11 cellular contexts compared by ENCODE assay signal in the genomic region with DNA sequence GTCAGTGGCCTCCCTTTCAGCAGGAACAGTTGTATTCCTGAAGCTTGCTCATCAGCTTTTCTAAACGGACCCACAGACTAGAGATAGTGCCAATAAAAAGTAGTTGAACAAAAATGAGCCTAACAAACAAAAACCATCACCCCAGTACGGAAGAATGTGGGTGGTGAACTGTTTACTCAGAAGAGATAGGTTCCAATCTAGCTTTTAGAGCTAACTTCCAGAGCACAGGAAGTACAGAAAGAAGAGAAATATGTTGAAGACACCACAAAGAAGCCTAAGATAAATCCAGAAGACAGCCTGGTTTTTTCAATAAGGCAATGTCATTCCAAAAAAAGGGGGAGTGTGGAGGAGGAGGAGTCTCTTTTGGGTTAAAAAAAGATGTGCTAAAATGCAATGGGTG. TPM values are rescaled to one million over a fixed set of nuclear protein-coding genes. Genes with fewer than 3 reads are reported as not detected.
DNase-seq lines count a peak whose midpoint lies in the region; TF ChIP-seq lines count a peak whose summit lies in the region.
"Had no signal": no experiment of that assay in that cellular context is flagged by ENCODE, and none has a peak within 500 bp of the region (broad histone marks: within the 10 kb centered on the region; RNA-seq: fewer than 3 reads in every experiment).

No MANE protein-coding gene starts in this region.

- no peak overlapping the region for H2AFZ ChIP-seq in Karpas-422 (ENCODE audit: low read length)

- H4K20me1 ChIP-seq in Karpas-422 (ENCODE audit: insufficient read depth, low read depth, low read length): no peaks in the 10 kb centered on the region

- H3K9me2 ChIP-seq in Karpas-422 (replicated peaks; ENCODE audit: insufficient read depth, low read length): no peaks in the 10 kb centered on the region

- H3K4me3 ChIP-seq in AG10803 (ENCODE audit: low read length) (no peak overlapping the region), ascending aorta (no peak overlapping the region), Karpas-422 (ENCODE audit: low read length) (no peak overlapping the region)

- intact Hi-C loops in ascending aorta (cut with DNase I): loop anchor here (10.0 kb wide), 1 partner anchor 1498 kb away; a partner anchor contains a TSS

- no peaks in the 10 kb centered on the region for H3K27me3 ChIP-seq in ascending aorta
- no peaks in the 10 kb centered on the region for H3K27me3 ChIP-seq in Karpas-422 (ENCODE audit: low read length)

- no peaks in the 10 kb centered on the region for H3K4me1 ChIP-seq in ascending aorta
- peaks cover 22% of the 10 kb centered on the region for H3K4me1 ChIP-seq in Karpas-422 (ENCODE audit: low read length)

- DNase-seq in AG10803 (ENCODE audit: low read depth) (peak; percentile 98), HT1080 (ENCODE audit: low read depth) (peak; percentile 90), ascending aorta (ENCODE audit: low spot score in 2 of 2) (no peak), myocyte (ENCODE audit: low read depth) (peak; percentile 55), NCI-H748 treated with DMSO at 0.1 percent for 48 hours (lab: John Stamatoyannopoulos, UW) (no peak), cortex of kidney (lab: John Stamatoyannopoulos, UW) (no peak), HPDE6-E6E7 (ENCODE audit: extremely low spot score) (no peak), Karpas-422 (no peak)
- DNase-seq: central memory CD4-positive, alpha-beta T cell; NCI-H1105; substantia nigra had no signal

- no peak overlapping the region for H3K9ac ChIP-seq in Karpas-422 (ENCODE audit: low read length)

- H3K4me2 ChIP-seq in Karpas-422 (ENCODE audit: low read depth, low read length, poor library complexity, severe bottlenecking): no peak overlapping the region

- peak overlapping the region; percentile 1 to 20 for H3K27ac ChIP-seq in ascending aorta
- no peak overlapping the region for H3K27ac ChIP-seq in Karpas-422 (ENCODE audit: low read length)

- no peak for TF ChIP-seq CTCF in AG10803 (conservative IDR thresholded peaks at IDR 0.05; ENCODE audit: low read length)
- no peak for TF ChIP-seq CTCF in ascending aorta (IDR thresholded peaks at IDR 0.05)

- no peaks in the 10 kb centered on the region for H3K36me3 ChIP-seq in ascending aorta
- H3K36me3 ChIP-seq in Karpas-422 (ENCODE audit: insufficient read depth, low read length): no peaks in the 10 kb centered on the region; the same call in 1 of the 2 replicates

- H3K9me3 ChIP-seq in ascending aorta: no peaks in the 10 kb centered on the region
- H3K9me3 ChIP-seq in Karpas-422 (ENCODE audit: low read length): no peaks in the 10 kb centered on the region

- peaks cover 10% of the 10 kb centered on the region; the same call in 1 of the 2 replicates for H3K79me2 ChIP-seq in Karpas-422 (ENCODE audit: low read length)

RNA-seq across cellular contexts. Expression of a gene that starts 2.8 kb away (rescaled TPM):
- 47.1 and 58.1 TPM in 2 replicates for total RNA-seq in HT1080 (2014; rRNA removed; shearing (Covaris generic))
- polyA plus RNA-seq in HT1080 (2015; cell fraction: cytosol; rRNA removed): 27.6 and 35.0 TPM in 2 replicates
- polyA plus RNA-seq in HT1080 (2015; cell fraction: nucleus; rRNA removed): 357 and 363 TPM in 2 replicates
- total RNA-seq in ascending aorta: 176 TPM
- total RNA-seq in myocyte: 1,016 and 1,227 TPM in 2 replicates
- 380 TPM for polyA plus RNA-seq in myocyte (2012)
- 31.9 and 40.0 TPM in 2 replicates for total RNA-seq in Karpas-422 (2014; rRNA removed; shearing (Covaris generic); ENCODE audit: low replicate concordance)

Comparison
In these comparisons a context has a peak if more than half of its experiments do, and no peak if none do; other contexts are left out.
1. DNase-seq: peak in AG10803 (single experiment), HT1080 (single experiment) and myocyte (single experiment); none in ascending aorta (0 of 2), NCI-H748 treated with DMSO at 0.1 percent for 48 hours (single experiment), cortex of kidney (single experiment), HPDE6-E6E7 (single experiment) and Karpas-422 (single experiment).